In the genomic region with DNA sequence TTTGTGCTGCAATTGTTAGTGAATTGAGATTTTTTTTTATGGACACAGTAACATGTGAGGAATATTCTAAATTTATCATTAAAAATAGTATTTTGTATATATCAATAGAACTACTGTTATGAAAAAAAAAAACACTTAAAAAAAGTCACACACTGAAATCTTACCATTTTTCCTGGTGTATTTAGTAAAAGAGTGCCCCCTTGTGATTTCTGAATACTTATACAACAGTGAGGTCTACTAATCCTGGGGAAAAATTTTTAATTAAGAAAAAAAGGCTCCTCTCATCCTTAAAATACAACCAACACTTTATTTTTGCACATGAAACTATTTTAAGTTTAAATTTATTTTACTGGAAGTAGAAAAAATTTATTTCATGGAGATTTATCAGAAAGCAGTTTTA, we compare ENCODE assay signal across 1 cellular context.
TF ChIP-seq lines count a peak whose summit lies in the region.

No MANE protein-coding gene starts in this region.

TF ChIP-seq in SK-N-SH treated with all-trans-retinoic acid at 6 μM for 48 hours, 23 proteins besides CTCF, POLR2A, EP300 and RAD21 (continued from another document):
- TF ChIP-seq ZNF70 (CRISPR knock-in tag; IDR thresholded peaks at IDR 0.05) = no peak
